ENCODE assay signal across 1 cellular context in the genomic region with DNA sequence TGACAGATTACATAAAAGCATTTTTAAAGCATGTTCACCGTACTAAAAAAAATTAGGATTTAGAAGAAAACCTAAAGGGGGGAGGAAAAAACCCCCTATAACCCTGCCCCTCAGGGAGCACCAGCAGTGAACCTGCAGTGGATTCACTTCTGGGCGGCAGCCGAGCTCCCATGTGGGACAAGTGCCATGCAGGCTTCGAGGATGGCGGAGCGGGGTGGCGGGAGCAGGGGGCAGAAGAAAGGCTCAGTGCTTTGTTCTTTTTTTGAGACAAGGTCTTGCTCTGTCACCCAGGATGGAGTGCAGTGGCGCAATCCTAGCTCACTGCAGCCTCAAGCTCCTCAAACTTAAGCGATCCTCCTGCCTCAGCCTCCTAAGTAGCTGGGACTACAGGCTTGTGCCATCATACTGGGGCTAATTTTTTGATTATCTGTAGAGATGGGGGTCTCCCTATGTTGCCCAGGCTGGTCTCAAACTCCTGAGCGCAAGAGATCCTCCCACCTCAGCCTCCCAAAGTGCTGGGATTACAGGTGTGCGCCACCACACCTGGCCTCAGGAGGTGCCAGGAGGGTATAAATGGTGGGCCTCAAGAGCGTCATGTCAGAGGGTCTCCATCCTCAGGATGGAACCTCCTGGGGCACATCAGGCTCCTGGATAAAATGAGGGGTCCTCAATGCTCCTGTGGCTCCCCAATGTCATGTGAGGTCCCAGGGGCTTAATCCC.
TF ChIP-seq lines count a peak whose summit lies in the region.

No MANE protein-coding gene starts in this region.

TF ChIP-seq in K562, 482 proteins besides CTCF, POLR2A, EP300 and RAD21 (continued from another document and continues in another):
- TF ChIP-seq, protein P1, sequence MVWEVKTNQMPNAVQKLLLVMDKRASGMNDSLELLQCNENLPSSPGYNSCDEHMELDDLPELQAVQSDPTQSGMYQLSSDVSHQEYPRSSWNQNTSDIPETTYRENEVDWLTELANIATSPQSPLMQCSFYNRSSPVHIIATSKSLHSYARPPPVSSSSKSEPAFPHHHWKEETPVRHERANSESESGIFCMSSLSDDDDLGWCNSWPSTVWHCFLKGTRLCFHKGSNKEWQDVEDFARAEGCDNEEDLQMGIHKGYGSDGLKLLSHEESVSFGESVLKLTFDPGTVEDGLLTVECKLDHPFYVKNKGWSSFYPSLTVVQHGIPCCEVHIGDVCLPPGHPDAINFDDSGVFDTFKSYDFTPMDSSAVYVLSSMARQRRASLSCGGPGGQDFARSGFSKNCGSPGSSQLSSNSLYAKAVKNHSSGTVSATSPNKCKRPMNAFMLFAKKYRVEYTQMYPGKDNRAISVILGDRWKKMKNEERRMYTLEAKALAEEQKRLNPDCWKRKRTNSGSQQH (CRISPR knock-in tag; IDR thresholded peaks at IDR 0.05) = no peak
- TF ChIP-seq KDM5B (IDR thresholded peaks at IDR 0.05; ENCODE audit: insufficient replicate concordance, low read depth, low read length) = no peak
- no peak for TF ChIP-seq YY1 (IDR thresholded peaks at IDR 0.05; ENCODE audit: borderline replicate concordance in 1 of 3, control insufficient read depth in 1 of 3, extremely low read depth in 1 of 3, insufficient read depth in 3 of 3, insufficient read length in 1 of 3, insufficient replicate concordance in 2 of 3, low read depth in 1 of 3, low read length in 2 of 3)
- no peak for TF ChIP-seq NEUROD1 (IDR thresholded peaks at IDR 0.05; ENCODE audit: borderline replicate concordance, low read depth, low read length, partially characterized antibody)
- TF ChIP-seq ZNF280A (IDR thresholded peaks at IDR 0.05; ENCODE audit: low read depth, partially characterized antibody) = no peak
- TF ChIP-seq ZNF347 (CRISPR knock-in tag; IDR thresholded peaks at IDR 0.05; ENCODE audit: low read depth) = no peak
- no peak for TF ChIP-seq HMG20A (CRISPR knock-in tag; conservative IDR thresholded peaks at IDR 0.05)
- TF ChIP-seq BACH1 (tag; IDR thresholded peaks at IDR 0.05) = no peak
- TF ChIP-seq EWSR1 (IDR thresholded peaks at IDR 0.05; ENCODE audit: borderline replicate concordance, low read depth, partially characterized antibody) = no peak
- TF ChIP-seq JUNB (CRISPR knock-in tag; conservative IDR thresholded peaks at IDR 0.05) = no peak
- TF ChIP-seq RBM39 (optimal IDR thresholded peaks at IDR 0.05; ENCODE audit: low read depth, low read length) = peak; percentile 8
- no peak for TF ChIP-seq GABPB2 (CRISPR knock-in tag; conservative IDR thresholded peaks at IDR 0.05)
- no peak for TF ChIP-seq PHF20 (IDR thresholded peaks at IDR 0.05; ENCODE audit: partially characterized antibody)
- TF ChIP-seq STAT5A (IDR thresholded peaks at IDR 0.05; ENCODE audit: borderline replicate concordance, low read length) = no peak
- no peak for TF ChIP-seq ZC3H4 (CRISPR knock-in tag; IDR thresholded peaks at IDR 0.05; ENCODE audit: borderline replicate concordance)
- no peak for TF ChIP-seq TAF1 (IDR thresholded peaks at IDR 0.05; ENCODE audit: control insufficient read depth, extremely low read depth, insufficient read depth, low read length, severe bottlenecking)
- TF ChIP-seq MBD2 (IDR thresholded peaks at IDR 0.05; ENCODE audit: borderline replicate concordance, low read depth) = no peak
- no peak for TF ChIP-seq ZFP36 (IDR thresholded peaks at IDR 0.05; ENCODE audit: low read depth, low read length, partially characterized antibody)
- TF ChIP-seq, protein P2, sequence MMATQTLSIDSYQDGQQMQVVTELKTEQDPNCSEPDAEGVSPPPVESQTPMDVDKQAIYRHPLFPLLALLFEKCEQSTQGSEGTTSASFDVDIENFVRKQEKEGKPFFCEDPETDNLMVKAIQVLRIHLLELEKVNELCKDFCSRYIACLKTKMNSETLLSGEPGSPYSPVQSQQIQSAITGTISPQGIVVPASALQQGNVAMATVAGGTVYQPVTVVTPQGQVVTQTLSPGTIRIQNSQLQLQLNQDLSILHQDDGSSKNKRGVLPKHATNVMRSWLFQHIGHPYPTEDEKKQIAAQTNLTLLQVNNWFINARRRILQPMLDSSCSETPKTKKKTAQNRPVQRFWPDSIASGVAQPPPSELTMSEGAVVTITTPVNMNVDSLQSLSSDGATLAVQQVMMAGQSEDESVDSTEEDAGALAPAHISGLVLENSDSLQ (IDR thresholded peaks at IDR 0.05) = no peak
- no peak for TF ChIP-seq ZNF175 (CRISPR knock-in tag; IDR thresholded peaks at IDR 0.05; ENCODE audit: low read depth)
- no peak for TF ChIP-seq CSDE1 (IDR thresholded peaks at IDR 0.05)
- no peak for TF ChIP-seq POLR3A (IDR thresholded peaks at IDR 0.05; ENCODE audit: borderline replicate concordance, extremely low read depth, insufficient read depth, insufficient read length)
- no peak for TF ChIP-seq NR2C2 (CRISPR knock-in tag; IDR thresholded peaks at IDR 0.05)
- no peak for TF ChIP-seq NR2C2 (tag; IDR thresholded peaks at IDR 0.05)
- TF ChIP-seq MBD1 (CRISPR knock-in tag; IDR thresholded peaks at IDR 0.05) = no peak
- no peak for TF ChIP-seq MCM3 (IDR thresholded peaks at IDR 0.05)
- TF ChIP-seq PTBP1 (IDR thresholded peaks at IDR 0.05; ENCODE audit: low read depth, low read length) = no peak
- TF ChIP-seq ZNF707 (CRISPR knock-in tag; conservative IDR thresholded peaks at IDR 0.05) = 0 out of 2 replicates have a peak, but pooled peaks have one; percentile 55
- no peak for TF ChIP-seq TSC22D4 (tag; IDR thresholded peaks at IDR 0.05)
- 0 out of 2 replicates have a peak, but pooled peaks have one; percentile 3 for TF ChIP-seq HCFC1 (IDR thresholded peaks at IDR 0.05; ENCODE audit: low read depth, low read length)
- TF ChIP-seq SIX5 (IDR thresholded peaks at IDR 0.05; ENCODE audit: borderline replicate concordance in 1 of 2, insufficient read depth in 1 of 2, low read depth in 1 of 2, low read length in 2 of 2) = no peak
- no peak for TF ChIP-seq NCOR1 (IDR thresholded peaks at IDR 0.05)
- no peak for TF ChIP-seq CBFA2T3 (IDR thresholded peaks at IDR 0.05)
- TF ChIP-seq, protein P3, sequence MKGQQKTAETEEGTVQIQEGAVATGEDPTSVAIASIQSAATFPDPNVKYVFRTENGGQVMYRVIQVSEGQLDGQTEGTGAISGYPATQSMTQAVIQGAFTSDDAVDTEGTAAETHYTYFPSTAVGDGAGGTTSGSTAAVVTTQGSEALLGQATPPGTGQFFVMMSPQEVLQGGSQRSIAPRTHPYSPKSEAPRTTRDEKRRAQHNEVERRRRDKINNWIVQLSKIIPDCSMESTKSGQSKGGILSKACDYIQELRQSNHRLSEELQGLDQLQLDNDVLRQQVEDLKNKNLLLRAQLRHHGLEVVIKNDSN (CRISPR knock-in tag; IDR thresholded peaks at IDR 0.05) = 0 out of 2 replicates have a peak, but pooled peaks have one; percentile 4
- TF ChIP-seq RBBP5 (IDR thresholded peaks at IDR 0.05; ENCODE audit: borderline replicate concordance, insufficient read depth, low read length, poor library complexity, severe bottlenecking) = no peak
- no peak for TF ChIP-seq HMGN3 (IDR thresholded peaks at IDR 0.05; ENCODE audit: borderline replicate concordance, extremely low read depth, insufficient read length, low read depth, low read length)
- TF ChIP-seq ADNP (tag; IDR thresholded peaks at IDR 0.05) = no peak
- no peak for TF ChIP-seq JUN (IDR thresholded peaks at IDR 0.05; ENCODE audit: borderline replicate concordance, low read depth, low read length)
- TF ChIP-seq JUN (CRISPR knock-in tag; IDR thresholded peaks at IDR 0.05; ENCODE audit: borderline replicate concordance) = no peak
- 0 out of 2 replicates have a peak, but pooled peaks have one; percentile 13 for TF ChIP-seq ZBTB26 (CRISPR knock-in tag; IDR thresholded peaks at IDR 0.05)
- TF ChIP-seq C11orf30 (IDR thresholded peaks at IDR 0.05; ENCODE audit: low read depth) = no peak
- TF ChIP-seq, protein P4, sequence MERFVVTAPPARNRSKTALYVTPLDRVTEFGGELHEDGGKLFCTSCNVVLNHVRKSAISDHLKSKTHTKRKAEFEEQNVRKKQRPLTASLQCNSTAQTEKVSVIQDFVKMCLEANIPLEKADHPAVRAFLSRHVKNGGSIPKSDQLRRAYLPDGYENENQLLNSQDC (CRISPR knock-in tag; IDR thresholded peaks at IDR 0.05) = no peak
- TF ChIP-seq ZNF740 (CRISPR knock-in tag; IDR thresholded peaks at IDR 0.05) = no peak
- no peak for TF ChIP-seq ZNF740 (tag; IDR thresholded peaks at IDR 0.05)
- TF ChIP-seq, protein P5, sequence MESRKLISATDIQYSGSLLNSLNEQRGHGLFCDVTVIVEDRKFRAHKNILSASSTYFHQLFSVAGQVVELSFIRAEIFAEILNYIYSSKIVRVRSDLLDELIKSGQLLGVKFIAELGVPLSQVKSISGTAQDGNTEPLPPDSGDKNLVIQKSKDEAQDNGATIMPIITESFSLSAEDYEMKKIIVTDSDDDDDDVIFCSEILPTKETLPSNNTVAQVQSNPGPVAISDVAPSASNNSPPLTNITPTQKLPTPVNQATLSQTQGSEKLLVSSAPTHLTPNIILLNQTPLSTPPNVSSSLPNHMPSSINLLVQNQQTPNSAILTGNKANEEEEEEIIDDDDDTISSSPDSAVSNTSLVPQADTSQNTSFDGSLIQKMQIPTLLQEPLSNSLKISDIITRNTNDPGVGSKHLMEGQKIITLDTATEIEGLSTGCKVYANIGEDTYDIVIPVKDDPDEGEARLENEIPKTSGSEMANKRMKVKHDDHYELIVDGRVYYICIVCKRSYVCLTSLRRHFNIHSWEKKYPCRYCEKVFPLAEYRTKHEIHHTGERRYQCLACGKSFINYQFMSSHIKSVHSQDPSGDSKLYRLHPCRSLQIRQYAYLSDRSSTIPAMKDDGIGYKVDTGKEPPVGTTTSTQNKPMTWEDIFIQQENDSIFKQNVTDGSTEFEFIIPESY (CRISPR knock-in tag; IDR thresholded peaks at IDR 0.05) = no peak
- TF ChIP-seq SMAD4 (CRISPR knock-in tag; conservative IDR thresholded peaks at IDR 0.05) = no peak
- TF ChIP-seq TEAD4 (IDR thresholded peaks at IDR 0.05; ENCODE audit: low read length) = no peak
- TF ChIP-seq TEAD4 (CRISPR knock-in tag; IDR thresholded peaks at IDR 0.05; ENCODE audit: borderline replicate concordance) = 0 out of 2 replicates have a peak, but pooled peaks have one; percentile 36
- no peak for TF ChIP-seq TEAD1 (CRISPR knock-in tag; IDR thresholded peaks at IDR 0.05)
- no peak for TF ChIP-seq E4F1 (CRISPR knock-in tag; IDR thresholded peaks at IDR 0.05; ENCODE audit: borderline replicate concordance)
